1 cellular context compared by ENCODE assay signal in the genomic region with DNA sequence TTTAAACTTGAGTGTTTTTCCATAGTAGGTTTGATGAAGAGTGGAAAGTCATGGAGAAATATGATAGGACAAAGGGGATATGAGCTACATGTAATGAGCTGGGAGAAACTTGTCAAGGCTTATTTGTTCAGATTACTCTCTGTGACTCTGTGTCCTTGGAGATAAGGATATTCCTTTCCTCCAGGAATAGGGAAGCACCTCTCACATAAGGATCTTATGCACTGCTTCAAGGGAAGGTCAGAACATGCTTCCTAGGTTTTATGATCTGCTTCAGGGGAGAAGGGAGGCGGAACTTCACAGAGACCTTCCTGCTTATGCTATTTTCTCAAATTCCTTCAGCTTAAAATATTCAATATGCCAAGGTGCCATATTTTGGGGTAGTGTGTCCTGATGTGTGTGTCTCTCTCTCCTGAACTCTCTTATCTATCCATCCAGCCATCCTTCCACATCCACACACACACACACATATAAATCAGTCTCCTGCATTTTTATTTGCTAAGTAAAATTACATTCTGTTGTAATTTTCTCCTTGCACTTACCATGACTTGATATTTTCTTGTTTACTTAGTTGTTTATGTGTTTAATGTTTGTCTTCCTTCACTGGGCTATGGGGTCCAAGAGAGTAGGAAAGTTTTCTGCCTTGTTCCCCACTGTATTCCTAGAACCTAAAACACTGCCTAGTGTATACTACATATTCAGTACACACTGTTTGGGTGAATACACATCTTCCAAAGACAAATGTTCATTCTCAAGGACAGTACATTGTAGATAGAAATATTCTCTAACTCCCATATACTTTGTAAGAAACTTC.
TF ChIP-seq lines count a peak whose summit lies in the region.

No MANE protein-coding gene starts in this region.

TF ChIP-seq in endothelial cell of umbilical vein, 7 proteins besides CTCF, POLR2A, EP300 and RAD21:
- no peak for TF ChIP-seq POLR2AphosphoS5 (IDR thresholded peaks at IDR 0.05; ENCODE audit: insufficient read depth, low read depth, low read length)
- TF ChIP-seq JUN (IDR thresholded peaks at IDR 0.05; ENCODE audit: borderline replicate concordance, insufficient read depth, insufficient read length, low read depth), result no peak
- TF ChIP-seq GATA2 (IDR thresholded peaks at IDR 0.05; ENCODE audit: insufficient read depth, insufficient read length, low read depth, low read length), result no peak
- TF ChIP-seq, protein P1, sequence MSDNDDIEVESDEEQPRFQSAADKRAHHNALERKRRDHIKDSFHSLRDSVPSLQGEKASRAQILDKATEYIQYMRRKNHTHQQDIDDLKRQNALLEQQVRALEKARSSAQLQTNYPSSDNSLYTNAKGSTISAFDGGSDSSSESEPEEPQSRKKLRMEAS (IDR thresholded peaks at IDR 0.05; ENCODE audit: insufficient read depth, insufficient read length), result no peak
- no peak for TF ChIP-seq EZH2 (IDR thresholded peaks at IDR 0.05; ENCODE audit: borderline replicate concordance, low read depth, low read length, severe bottlenecking)
- no peak for TF ChIP-seq FOS (IDR thresholded peaks at IDR 0.05; ENCODE audit: borderline replicate concordance, insufficient read depth, low read length)
- TF ChIP-seq MYC (IDR thresholded peaks at IDR 0.05; ENCODE audit: low read depth, low read length), result no peak
